Comparison of ENCODE assay signal across 14 cellular contexts in the genomic region with DNA sequence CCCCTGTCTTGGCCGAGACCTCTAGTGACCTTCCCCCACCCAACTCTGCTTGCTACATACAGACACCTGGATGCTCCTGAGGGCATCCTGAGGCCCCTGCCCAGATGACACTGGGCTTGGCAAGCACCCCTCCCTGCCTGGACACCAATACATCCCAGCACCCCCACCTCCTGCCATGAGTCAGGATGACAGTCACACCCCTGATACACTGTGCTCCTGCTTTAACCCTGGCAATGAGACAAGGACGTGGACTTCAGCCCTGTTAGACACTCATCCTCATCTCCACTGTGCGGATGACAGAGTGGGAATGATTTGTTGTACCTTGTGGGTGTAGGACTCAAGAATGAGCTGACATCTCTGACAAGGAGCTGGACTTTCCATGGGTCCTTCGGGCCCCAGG.
A peak's percentile ranks its signal among the peaks of the same experiment; 100 is the strongest.
DNase-seq lines count a peak whose midpoint lies in the region; ATAC-seq and TF ChIP-seq lines count a peak whose summit lies in the region.
"Had no signal": no experiment of that assay in that cellular context is flagged by ENCODE, and none has a peak within 500 bp of the region (broad histone marks: within the 10 kb centered on the region; RNA-seq: fewer than 3 reads in every experiment).

No MANE protein-coding gene starts in this region.

- H3K27me3 ChIP-seq in Panc1 (ENCODE audit: control insufficient read depth, insufficient read depth, low read length) = peaks cover 5% of the 10 kb centered on the region
- peaks cover 0 to 8% (median 0%) of the 10 kb centered on the region in 7 donors for H3K27me3 ChIP-seq in spleen (replicated peaks in 1 of 7)
- H3K27me3 ChIP-seq: BLaER1 treated with 17β-estradiol and CSF1 and Interleukin-3, amounts not matched to agents 10 nM and 100 nM had no signal

- peaks cover 17% of the 10 kb centered on the region for H3K27me3 Mint-ChIP-seq in stimulated activated naive CD8-positive, alpha-beta T cell treated with anti-CD3 and anti-CD28 coated beads, Interleukin-15, amount 100 ng/mL, for 72 hours
- peaks cover 2% of the 10 kb centered on the region for H3K27me3 Mint-ChIP-seq in chondrocyte (ENCODE audit: low read depth)

- H3K36me3 ChIP-seq in Panc1 (ENCODE audit: control insufficient read depth, insufficient read depth, low read length) (no peaks in the 10 kb centered on the region), spleen (no peaks in the 10 kb centered on the region)
- H3K36me3 ChIP-seq: BLaER1 treated with 17β-estradiol and CSF1 and Interleukin-3, amounts not matched to agents 10 nM and 100 nM had no signal

- H3K27ac ChIP-seq in Panc1 (ENCODE audit: low read length) = no peak overlapping the region
- no peak overlapping the region for H3K27ac ChIP-seq in spleen
- H3K27ac ChIP-seq: BLaER1 treated with 17β-estradiol and CSF1 and Interleukin-3, amounts not matched to agents 10 nM and 100 nM; GM23248 had no signal

- TF ChIP-seq CTCF in Panc1 (IDR thresholded peaks at IDR 0.05) (no peak), spleen (IDR thresholded peaks at IDR 0.05 in 8 of 11, conservative IDR thresholded peaks at IDR 0.05 in 3 of 11) (no peak), chondrocyte (IDR thresholded peaks at IDR 0.05) (no peak)

- H3K36me3 Mint-ChIP-seq in chondrocyte (ENCODE audit: low read depth) = no peaks in the 10 kb centered on the region
- H3K36me3 Mint-ChIP-seq: CD4-positive, CD25-positive, alpha-beta regulatory T cell had no signal

- DNase-seq in stimulated activated naive CD8-positive, alpha-beta T cell treated with anti-CD3 and anti-CD28 coated beads, Interleukin-15, amount 100 ng/mL, for 72 hours = no peak
- DNase-seq in stimulated activated naive CD8-positive, alpha-beta T cell treated with anti-CD3 and anti-CD28 coated beads, Interleukin-15, Interleukin-2, amounts not matched to agents 100 U/mL and 50 U/mL, for 24 hours = no peak
- DNase-seq in Panc1 (ENCODE audit: low read depth, low spot score) = no peak
- peak; percentile 39 for DNase-seq in spleen
- DNase-seq in DMS153 (lab: John Stamatoyannopoulos, UW) = no peak
- no peak for DNase-seq in chondrocyte (ENCODE audit: low spot score)
- no peak for DNase-seq in stimulated activated CD4-positive, alpha-beta T cell treated with anti-CD3 and anti-CD28 coated beads, Interleukin-2, amount 100 ng/mL, for 24 hours
- DNase-seq: ACHN; CD4-positive, CD25-positive, alpha-beta regulatory T cell; DND-41; GF-D8; GM23248 had no signal

- H3K4me1 Mint-ChIP-seq in stimulated activated naive CD8-positive, alpha-beta T cell treated with anti-CD3 and anti-CD28 coated beads, Interleukin-15, amount 100 ng/mL, for 72 hours = no peaks in the 10 kb centered on the region
- H3K4me1 Mint-ChIP-seq in chondrocyte (ENCODE audit: low read depth) = no peaks in the 10 kb centered on the region
- H3K4me1 Mint-ChIP-seq: CD4-positive, CD25-positive, alpha-beta regulatory T cell had no signal

- H3K4me1 ChIP-seq in Panc1 (ENCODE audit: control insufficient read depth, insufficient read depth, low read length) (no peaks in the 10 kb centered on the region), spleen (no peaks in the 10 kb centered on the region)

- POLR2A ChIA-PET in Panc1 (lab: Charles Lee) = no interaction called here

- no peak overlapping the region for H3K4me3 ChIP-seq in Panc1 (ENCODE audit: low read depth in 2 of 2, low read length in 2 of 2)
- H3K4me3 ChIP-seq in spleen = no peak overlapping the region
- H3K4me3 ChIP-seq: BLaER1 treated with 17β-estradiol and CSF1 and Interleukin-3, amounts not matched to agents 10 nM and 100 nM; GM23248 had no signal

- intact Hi-C loops in Panc1 (cut with micrococcal nuclease; ENCODE audit: unreplicated experiment) = no loop called here
- intact Hi-C loops in spleen (cut with DNase I; ENCODE audit: low total_unique reads) = no loop called here

- H3K27ac Mint-ChIP-seq in stimulated activated naive CD8-positive, alpha-beta T cell treated with anti-CD3 and anti-CD28 coated beads, Interleukin-15, amount 100 ng/mL, for 72 hours = peak overlapping the region in 1 of 2 donors; percentile 28
- H3K27ac Mint-ChIP-seq in chondrocyte (ENCODE audit: unreplicated experiment) = no peak overlapping the region
- H3K27ac Mint-ChIP-seq: CD4-positive, CD25-positive, alpha-beta regulatory T cell had no signal

- no peak overlapping the region for H3K4me3 Mint-ChIP-seq in stimulated activated naive CD8-positive, alpha-beta T cell treated with anti-CD3 and anti-CD28 coated beads, Interleukin-15, amount 100 ng/mL, for 72 hours
- H3K4me3 Mint-ChIP-seq in chondrocyte (ENCODE audit: unreplicated experiment) = no peak overlapping the region
- H3K4me3 Mint-ChIP-seq: CD4-positive, CD25-positive, alpha-beta regulatory T cell had no signal

- peak; percentile 28 for ATAC-seq in stimulated activated naive CD8-positive, alpha-beta T cell treated with anti-CD3 and anti-CD28 coated beads, Interleukin-15, amount 100 ng/mL, for 72 hours
- ATAC-seq in stimulated activated naive CD8-positive, alpha-beta T cell treated with anti-CD3 and anti-CD28 coated beads, Interleukin-15, Interleukin-2, amounts not matched to agents 100 U/mL and 50 U/mL, for 24 hours = no peak
- ATAC-seq in Panc1 = 0 out of 2 replicates have a peak, but pooled peaks have one; percentile 21
- ATAC-seq in GM18909 (IDR thresholded peaks at IDR 0.05; ENCODE audit: poor library complexity, unreplicated experiment) = no peak

- 68 to 82% (median 76%) methylated on average over 4 of the region's 4 CpGs for WGBS in spleen, 5 donors

- H3K9me3 ChIP-seq in Panc1 (ENCODE audit: control insufficient read depth, insufficient read depth, low read depth, low read length) (no peaks in the 10 kb centered on the region), spleen (peaks cover 0 to 12% (median 7%) of the 10 kb centered on the region in 8 donors)

- no peaks in the 10 kb centered on the region for H3K9me3 Mint-ChIP-seq in stimulated activated naive CD8-positive, alpha-beta T cell treated with anti-CD3 and anti-CD28 coated beads, Interleukin-15, amount 100 ng/mL, for 72 hours
- H3K9me3 Mint-ChIP-seq in chondrocyte (ENCODE audit: low read depth) = no peaks in the 10 kb centered on the region

- TF ChIP-seq POLR2A in spleen (IDR thresholded peaks at IDR 0.05) = no peak

- BruUV-seq in Panc1 (replicated peaks; lab: Mats Ljungman, UMichigan) = no TSS peak

- CTCF ChIA-PET in Panc1 (lab: Charles Lee) = no interaction called here

- in situ Hi-C loops in Panc1 (cut with HindIII; ENCODE audit: low pct_unique_long_range_greater_than_20kb, low sequenced_read_pairs) = no loop called here

Comparison
In these comparisons a context has a peak if more than half of its experiments do, and no peak if none do; other contexts are left out.
1. ATAC-seq: peak in stimulated activated naive CD8-positive, alpha-beta T cell treated with anti-CD3 and anti-CD28 coated beads, Interleukin-15, amount 100 ng/mL, for 72 hours (single experiment) and Panc1 (single experiment); none in stimulated activated naive CD8-positive, alpha-beta T cell treated with anti-CD3 and anti-CD28 coated beads, Interleukin-15, Interleukin-2, amounts not matched to agents 100 U/mL and 50 U/mL, for 24 hours (single experiment) and GM18909 (single experiment).